ENCODE assay signal across 1 cellular context in the genomic region with DNA sequence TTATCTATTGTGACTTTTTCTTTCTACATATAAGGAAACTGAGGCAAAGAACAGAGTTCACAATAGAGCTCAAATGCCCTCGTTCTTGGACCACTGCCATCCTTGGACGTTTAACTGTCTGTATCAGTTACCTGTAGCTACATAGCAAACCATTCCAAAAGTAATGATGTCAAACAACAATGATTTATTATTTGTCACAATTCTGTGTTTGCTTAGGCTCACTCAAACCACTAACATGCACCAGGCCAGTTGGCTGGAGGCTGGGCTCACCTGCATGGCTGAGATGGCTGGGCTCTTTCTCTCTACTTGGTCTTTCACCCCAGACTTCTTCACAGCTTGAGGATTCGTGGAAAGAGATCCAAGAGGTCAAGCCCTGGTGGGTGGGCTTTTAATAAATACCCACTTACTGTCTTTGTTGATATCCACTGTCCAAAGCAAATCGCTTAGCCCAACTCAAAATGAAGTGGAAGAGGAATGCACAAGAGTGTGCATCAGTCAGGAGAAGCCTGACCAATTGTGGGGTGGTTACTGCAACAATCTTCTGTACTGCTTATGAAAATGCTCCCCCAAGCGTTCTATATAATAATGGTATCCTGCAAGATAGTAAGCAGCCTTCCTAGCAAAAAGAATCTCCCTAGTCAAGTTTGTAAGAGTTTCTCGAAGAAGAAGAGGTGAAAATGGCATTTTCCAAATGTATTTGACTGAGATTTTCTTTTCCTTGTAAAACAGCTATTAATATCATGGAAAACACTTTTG.
TF ChIP-seq lines count a peak whose summit lies in the region.

No MANE protein-coding gene starts in this region.

TF ChIP-seq in SK-N-SH treated with all-trans-retinoic acid at 6 μM for 48 hours, 23 proteins besides CTCF, POLR2A, EP300 and RAD21 (continued from another document):
- TF ChIP-seq, protein P1, sequence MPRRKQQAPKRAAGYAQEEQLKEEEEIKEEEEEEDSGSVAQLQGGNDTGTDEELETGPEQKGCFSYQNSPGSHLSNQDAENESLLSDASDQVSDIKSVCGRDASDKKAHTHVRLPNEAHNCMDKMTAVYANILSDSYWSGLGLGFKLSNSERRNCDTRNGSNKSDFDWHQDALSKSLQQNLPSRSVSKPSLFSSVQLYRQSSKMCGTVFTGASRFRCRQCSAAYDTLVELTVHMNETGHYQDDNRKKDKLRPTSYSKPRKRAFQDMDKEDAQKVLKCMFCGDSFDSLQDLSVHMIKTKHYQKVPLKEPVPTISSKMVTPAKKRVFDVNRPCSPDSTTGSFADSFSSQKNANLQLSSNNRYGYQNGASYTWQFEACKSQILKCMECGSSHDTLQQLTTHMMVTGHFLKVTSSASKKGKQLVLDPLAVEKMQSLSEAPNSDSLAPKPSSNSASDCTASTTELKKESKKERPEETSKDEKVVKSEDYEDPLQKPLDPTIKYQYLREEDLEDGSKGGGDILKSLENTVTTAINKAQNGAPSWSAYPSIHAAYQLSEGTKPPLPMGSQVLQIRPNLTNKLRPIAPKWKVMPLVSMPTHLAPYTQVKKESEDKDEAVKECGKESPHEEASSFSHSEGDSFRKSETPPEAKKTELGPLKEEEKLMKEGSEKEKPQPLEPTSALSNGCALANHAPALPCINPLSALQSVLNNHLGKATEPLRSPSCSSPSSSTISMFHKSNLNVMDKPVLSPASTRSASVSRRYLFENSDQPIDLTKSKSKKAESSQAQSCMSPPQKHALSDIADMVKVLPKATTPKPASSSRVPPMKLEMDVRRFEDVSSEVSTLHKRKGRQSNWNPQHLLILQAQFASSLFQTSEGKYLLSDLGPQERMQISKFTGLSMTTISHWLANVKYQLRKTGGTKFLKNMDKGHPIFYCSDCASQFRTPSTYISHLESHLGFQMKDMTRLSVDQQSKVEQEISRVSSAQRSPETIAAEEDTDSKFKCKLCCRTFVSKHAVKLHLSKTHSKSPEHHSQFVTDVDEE (CRISPR knock-in tag; IDR thresholded peaks at IDR 0.05): no peak
- TF ChIP-seq ZFP3 (CRISPR knock-in tag; IDR thresholded peaks at IDR 0.05) (no peak), CSDC2 (CRISPR knock-in tag; IDR thresholded peaks at IDR 0.05) (no peak)
